In genomic region chr3:133697960-133698359, GRCh38 we compare ENCODE assay signal across 17 cellular contexts.
"Had no signal": no experiment of that assay in that cellular context is flagged by ENCODE, and none has a peak within 500 bp of the region (broad histone marks: within the 10 kb centered on the region; RNA-seq: fewer than 3 reads in every experiment).

No MANE protein-coding gene starts in this region.

- DNase-seq: colonic mucosa; cortex of kidney; effector CD8-positive, alpha-beta T cell; effector memory CD8-positive, alpha-beta T cell; foreskin keratinocyte; heart left ventricle; hypothalamus; immature natural killer cell; left cardiac atrium; left lung; left ventricle myocardium superior; lower lobe of right lung; mesenchymal stem cell; mucosa of descending colon; naive B cell; naive thymus-derived CD8-positive, alpha-beta T cell had no signal

- ATAC-seq: effector memory CD8-positive, alpha-beta T cell; foreskin keratinocyte; gastroesophageal sphincter; heart left ventricle; left cardiac atrium; left lung; left ventricle myocardium superior; lower lobe of right lung; mucosa of descending colon; naive thymus-derived CD8-positive, alpha-beta T cell had no signal
